ENCODE assay signal across 15 cellular contexts in the genomic region with DNA sequence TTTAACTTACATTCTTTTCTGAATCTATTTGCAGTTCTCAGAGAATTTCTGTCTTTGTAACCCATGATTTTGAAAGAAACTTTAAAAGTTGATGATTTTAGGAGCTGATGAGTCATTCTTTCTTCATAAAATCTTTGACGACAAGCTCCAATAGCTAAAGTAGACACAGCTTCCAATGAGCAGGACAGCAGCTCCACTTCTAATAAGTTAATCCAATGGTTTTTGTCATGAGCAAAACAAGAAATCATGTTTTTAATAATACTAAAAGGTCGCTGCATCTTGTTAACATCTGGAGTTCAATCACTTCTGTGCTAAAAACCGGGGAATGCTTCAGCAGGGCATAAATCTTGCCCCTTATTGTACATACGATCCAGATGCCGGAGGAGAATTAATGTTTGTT. TPM values are rescaled to one million over a fixed set of nuclear protein-coding genes. Genes with fewer than 3 reads are reported as not detected.
DNase-seq lines count a peak whose midpoint lies in the region; ATAC-seq, FAIRE-seq and TF ChIP-seq lines count a peak whose summit lies in the region.
"Had no signal": no experiment of that assay in that cellular context is flagged by ENCODE, and none has a peak within 500 bp of the region (broad histone marks: within the 10 kb centered on the region; RNA-seq: fewer than 3 reads in every experiment).

No MANE protein-coding gene starts in this region.

- no peak overlapping the region; the same call in 1 of the 2 replicates for H2AFZ ChIP-seq in SK-N-SH (ENCODE audit: low read depth)

- no peak overlapping the region for H3K4me3 ChIP-seq in SK-N-SH (ENCODE audit: low read depth in 2 of 2, low read length in 1 of 2)
- no peak overlapping the region for H3K4me3 ChIP-seq in fibroblast of mammary gland (ENCODE audit: control insufficient read depth, low read depth, low read length)
- H3K4me3 ChIP-seq in pancreas: no peak overlapping the region
- H3K4me3 ChIP-seq: A549, SJSA1 had no signal

- H4K20me1 ChIP-seq in SK-N-SH (ENCODE audit: insufficient read depth): no peaks in the 10 kb centered on the region

- H3K27me3 ChIP-seq in SK-N-SH (ENCODE audit: insufficient read depth) (no peaks in the 10 kb centered on the region), pancreas (no peaks in the 10 kb centered on the region)
- H3K27me3 ChIP-seq: SJSA1 had no signal

- TF ChIP-seq CTCF in SK-N-SH (IDR thresholded peaks at IDR 0.05): no peak
- TF ChIP-seq CTCF in fibroblast of mammary gland (conservative IDR thresholded peaks at IDR 0.05; ENCODE audit: control insufficient read depth, insufficient read depth, low read depth, low read length): no peak
- TF ChIP-seq CTCF in pancreas (IDR thresholded peaks at IDR 0.05): no peak

- no peak overlapping the region for H3K4me2 ChIP-seq in SK-N-SH
- H3K4me2 ChIP-seq: A549 had no signal

- no peak for TF ChIP-seq EP300 in SK-N-SH (IDR thresholded peaks at IDR 0.05; ENCODE audit: borderline replicate concordance in 1 of 2, low read depth in 1 of 2, low read length in 1 of 2)

- H3K79me2 ChIP-seq in SK-N-SH (ENCODE audit: insufficient read depth): no peaks in the 10 kb centered on the region

- H3F3A ChIP-seq in SK-N-SH (replicated peaks; ENCODE audit: insufficient read depth): no peaks in the 10 kb centered on the region

- H3K36me3 ChIP-seq in SK-N-SH (replicated peaks in 1 of 2; ENCODE audit: control insufficient read depth in 1 of 2, insufficient read depth in 2 of 2, low read length in 1 of 2) (no peaks in the 10 kb centered on the region), pancreas (no peaks in the 10 kb centered on the region)
- H3K36me3 ChIP-seq: SJSA1 had no signal

- FAIRE-seq in pancreas (lab: Jason Lieb, UNC) (peak; percentile 26), RCC 7860 (lab: Jason Lieb, UNC) (no peak)
- FAIRE-seq: A549 had no signal

- intact Hi-C loops in pancreas (cut with DNase I): no loop called here

- H3K4me1 ChIP-seq in SK-N-SH (ENCODE audit: control insufficient read depth in 1 of 2, insufficient read depth in 2 of 2, low read depth in 1 of 2, low read length in 1 of 2) (no peaks in the 10 kb centered on the region; a peak in 1 of 4 replicates), pancreas (no peaks in the 10 kb centered on the region)
- H3K4me1 ChIP-seq: A549, SJSA1 had no signal

- DNase-seq in AG20443 (ENCODE audit: low spot score): peak; percentile 25
- DNase-seq in SK-N-SH: no peak
- peak; percentile 63 for DNase-seq in fibroblast of mammary gland (ENCODE audit: low read depth)
- no peak for DNase-seq in pancreas
- DNase-seq in Kasumi-1 (lab: John Stamatoyannopoulos, UW): no peak
- no peak for DNase-seq in RCC 7860 (ENCODE audit: low spot score)
- DNase-seq in DMS53 (lab: John Stamatoyannopoulos, UW): no peak
- DNase-seq in HT-29 (ENCODE audit: low spot score): no peak
- DNase-seq: CD4-positive, alpha-beta memory T cell; DMS79 treated with DMSO at 0.1 percent for 48 hours; GDM1; H9; NCI-H1694 had no signal

- H3K27ac ChIP-seq in SK-N-SH (ENCODE audit: low read depth in 2 of 2, low read length in 1 of 2) (no peak overlapping the region), pancreas (no peak overlapping the region)
- H3K27ac ChIP-seq: A549, SJSA1 had no signal

- H3K9me3 ChIP-seq in SK-N-SH (no peaks in the 10 kb centered on the region), pancreas (no peaks in the 10 kb centered on the region)
- H3K9me3 ChIP-seq: A549, SJSA1 had no signal

- WGBS in SK-N-SH (ENCODE audit: low lambda C conversion rate): 17% methylated on average over 5 of the region's 5 CpGs
- WGBS in pancreas, 2 donors: 62 to 74% methylated on average over 5 of the region's 5 CpGs

- POLR2A ChIA-PET in SK-N-SH (lab: Yijun Ruan, JAX): no interaction called here

- no peak for ATAC-seq in pancreas
- ATAC-seq: A549 had no signal

- H3K9me2 ChIP-seq in SK-N-SH: no peaks in the 10 kb centered on the region

- CTCF ChIA-PET in SK-N-SH (lab: Yijun Ruan, JAX): interaction anchor here (0.6 to 1.2 kb wide), 2 partner anchors 54 to 102 kb away, joined by 3 to 4 read pairs; no protein-coding TSS in a partner anchor

- TF ChIP-seq RAD21 in SK-N-SH (IDR thresholded peaks at IDR 0.05; ENCODE audit: low read length): no peak

- no peak overlapping the region for H3K9ac ChIP-seq in SK-N-SH

TF ChIP-seq in SK-N-SH, 30 proteins besides CTCF, POLR2A, EP300 and RAD21:
- TF ChIP-seq FOSL2 (IDR thresholded peaks at IDR 0.05; ENCODE audit: borderline replicate concordance, low read depth): 0 out of 2 replicates have a peak, but pooled peaks have one; percentile 3
- TF ChIP-seq, protein P1, sequence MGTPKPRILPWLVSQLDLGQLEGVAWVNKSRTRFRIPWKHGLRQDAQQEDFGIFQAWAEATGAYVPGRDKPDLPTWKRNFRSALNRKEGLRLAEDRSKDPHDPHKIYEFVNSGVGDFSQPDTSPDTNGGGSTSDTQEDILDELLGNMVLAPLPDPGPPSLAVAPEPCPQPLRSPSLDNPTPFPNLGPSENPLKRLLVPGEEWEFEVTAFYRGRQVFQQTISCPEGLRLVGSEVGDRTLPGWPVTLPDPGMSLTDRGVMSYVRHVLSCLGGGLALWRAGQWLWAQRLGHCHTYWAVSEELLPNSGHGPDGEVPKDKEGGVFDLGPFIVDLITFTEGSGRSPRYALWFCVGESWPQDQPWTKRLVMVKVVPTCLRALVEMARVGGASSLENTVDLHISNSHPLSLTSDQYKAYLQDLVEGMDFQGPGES (IDR thresholded peaks at IDR 0.05; ENCODE audit: low read depth, low read length): no peak

RNA-seq across cellular contexts. Expression of a gene that starts 48.9 kb away (rescaled TPM):
- polyA plus RNA-seq in SK-N-SH (2012; rRNA removed) (10.5 and 14.3 TPM in 2 replicates), pancreas (10 to 100 TPM in 1 of 2 donors, 1 to 10 TPM in 1; 8.6 to 17.3 TPM)
- 8.6 and 8.9 TPM in 2 replicates for polyA plus RNA-seq in SK-N-SH (2012; cell fraction: cytosol; rRNA removed)
- 16.7 and 51.1 TPM in 2 replicates for polyA plus RNA-seq in SK-N-SH (2012; cell fraction: nucleus; rRNA removed)
- total RNA-seq in pancreas: 10 to 100 TPM in 1 of 6 donors, 1 to 10 TPM in 5; 4.5 to 12.2 (median 6.0) TPM
- 2.6 and 3.2 TPM in 2 replicates for total RNA-seq in HT-29 (2014; rRNA removed; shearing (Covaris generic))

Comparison
In these comparisons a context has a peak if more than half of its experiments do, and no peak if none do; other contexts are left out.
1. DNase-seq: peak in AG20443 (single experiment) and fibroblast of mammary gland (single experiment); none in SK-N-SH (single experiment), pancreas (0 of 6), Kasumi-1 (0 of 2), RCC 7860 (single experiment), DMS53 (single experiment) and HT-29 (single experiment).